1 cellular context compared by ENCODE assay signal in the genomic region with DNA sequence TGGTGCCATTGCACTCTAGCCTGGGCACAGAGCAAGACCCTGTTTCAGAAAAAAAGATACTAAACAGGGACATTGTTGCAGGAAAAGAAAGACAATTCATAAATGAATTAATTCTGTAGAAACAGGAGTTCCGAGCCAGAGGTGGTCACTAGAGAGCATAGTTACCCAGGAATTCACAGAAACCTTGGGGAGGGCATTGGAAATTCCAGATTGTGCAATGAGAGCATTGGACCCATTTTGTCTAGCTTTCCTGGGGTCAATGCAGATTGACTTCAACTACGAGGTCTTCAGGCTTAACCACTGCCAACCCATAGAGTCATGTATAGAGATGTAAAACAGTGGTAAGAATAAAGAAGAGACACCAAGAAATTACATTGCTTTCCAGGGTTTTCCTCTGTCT.
TF ChIP-seq lines count a peak whose summit lies in the region.

No MANE protein-coding gene starts in this region.

TF ChIP-seq in liver, 16 proteins besides CTCF, POLR2A, EP300 and RAD21 (continued from another document):
- TF ChIP-seq, protein P1, sequence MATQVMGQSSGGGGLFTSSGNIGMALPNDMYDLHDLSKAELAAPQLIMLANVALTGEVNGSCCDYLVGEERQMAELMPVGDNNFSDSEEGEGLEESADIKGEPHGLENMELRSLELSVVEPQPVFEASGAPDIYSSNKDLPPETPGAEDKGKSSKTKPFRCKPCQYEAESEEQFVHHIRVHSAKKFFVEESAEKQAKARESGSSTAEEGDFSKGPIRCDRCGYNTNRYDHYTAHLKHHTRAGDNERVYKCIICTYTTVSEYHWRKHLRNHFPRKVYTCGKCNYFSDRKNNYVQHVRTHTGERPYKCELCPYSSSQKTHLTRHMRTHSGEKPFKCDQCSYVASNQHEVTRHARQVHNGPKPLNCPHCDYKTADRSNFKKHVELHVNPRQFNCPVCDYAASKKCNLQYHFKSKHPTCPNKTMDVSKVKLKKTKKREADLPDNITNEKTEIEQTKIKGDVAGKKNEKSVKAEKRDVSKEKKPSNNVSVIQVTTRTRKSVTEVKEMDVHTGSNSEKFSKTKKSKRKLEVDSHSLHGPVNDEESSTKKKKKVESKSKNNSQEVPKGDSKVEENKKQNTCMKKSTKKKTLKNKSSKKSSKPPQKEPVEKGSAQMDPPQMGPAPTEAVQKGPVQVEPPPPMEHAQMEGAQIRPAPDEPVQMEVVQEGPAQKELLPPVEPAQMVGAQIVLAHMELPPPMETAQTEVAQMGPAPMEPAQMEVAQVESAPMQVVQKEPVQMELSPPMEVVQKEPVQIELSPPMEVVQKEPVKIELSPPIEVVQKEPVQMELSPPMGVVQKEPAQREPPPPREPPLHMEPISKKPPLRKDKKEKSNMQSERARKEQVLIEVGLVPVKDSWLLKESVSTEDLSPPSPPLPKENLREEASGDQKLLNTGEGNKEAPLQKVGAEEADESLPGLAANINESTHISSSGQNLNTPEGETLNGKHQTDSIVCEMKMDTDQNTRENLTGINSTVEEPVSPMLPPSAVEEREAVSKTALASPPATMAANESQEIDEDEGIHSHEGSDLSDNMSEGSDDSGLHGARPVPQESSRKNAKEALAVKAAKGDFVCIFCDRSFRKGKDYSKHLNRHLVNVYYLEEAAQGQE (IDR thresholded peaks at IDR 0.05), result no peak
- TF ChIP-seq, protein P2, sequence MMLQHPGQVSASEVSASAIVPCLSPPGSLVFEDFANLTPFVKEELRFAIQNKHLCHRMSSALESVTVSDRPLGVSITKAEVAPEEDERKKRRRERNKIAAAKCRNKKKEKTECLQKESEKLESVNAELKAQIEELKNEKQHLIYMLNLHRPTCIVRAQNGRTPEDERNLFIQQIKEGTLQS (IDR thresholded peaks at IDR 0.05), result no peak
- no peak for TF ChIP-seq NR2F2 (IDR thresholded peaks at IDR 0.05)
